Comparison of ENCODE assay signal across 8 cellular contexts in genomic region chrX:65871671-65872311, GRCh38.
DNase-seq lines count a peak whose midpoint lies in the region; ATAC-seq lines count a peak whose summit lies in the region.

No MANE protein-coding gene starts in this region.

- no peak overlapping the region for H3K4me3 ChIP-seq in SJCRH30

- H3K27ac Mint-ChIP-seq in activated CD4-positive, alpha-beta memory T cell treated with anti-CD3 and anti-CD28 coated beads for 36 hours: no peak overlapping the region
- no peak overlapping the region for H3K27ac Mint-ChIP-seq in activated CD4-positive, alpha-beta memory T cell treated with anti-CD3 and anti-CD28 coated beads, Interleukin-2, amount 10 ng/mL, durations not matched to agents 7 days and 5 days
- H3K27ac Mint-ChIP-seq in stimulated activated naive B cell treated with anti-CD40 and anti-IgM and Interleukin-4, amounts not matched to agents 10 μg/mL and 1 μg/mL and 100 μg/mL, for 72 hours: no peak overlapping the region

- H3K4me1 Mint-ChIP-seq in activated CD4-positive, alpha-beta memory T cell treated with anti-CD3 and anti-CD28 coated beads for 36 hours (ENCODE audit: low read depth): peaks cover 4% of the 10 kb centered on the region
- peaks cover 33% of the 10 kb centered on the region for H3K4me1 Mint-ChIP-seq in activated CD4-positive, alpha-beta memory T cell treated with anti-CD3 and anti-CD28 coated beads, Interleukin-2, amount 10 ng/mL, durations not matched to agents 7 days and 5 days
- peaks cover 13 to 27% of the 10 kb centered on the region in 2 donors for H3K4me1 Mint-ChIP-seq in stimulated activated naive B cell treated with anti-CD40 and anti-IgM and Interleukin-4, amounts not matched to agents 10 μg/mL and 1 μg/mL and 100 μg/mL, for 72 hours

- intact Hi-C loops in activated CD4-positive, alpha-beta memory T cell treated with anti-CD3 and anti-CD28 coated beads for 36 hours (cut with micrococcal nuclease): no loop called here

- H3K9me3 ChIP-seq in SJCRH30 (replicated peaks): no peaks in the 10 kb centered on the region

- DNase-seq in activated CD4-positive, alpha-beta memory T cell treated with anti-CD3 and anti-CD28 coated beads for 36 hours: peak; percentile 14
- no peak for DNase-seq in activated CD4-positive, alpha-beta memory T cell treated with anti-CD3 and anti-CD28 coated beads, Interleukin-2, amount 10 ng/mL, durations not matched to agents 7 days and 5 days
- peak; percentile 41 to 59 for DNase-seq in SJCRH30
- DNase-seq in stimulated activated naive B cell treated with anti-CD40 and anti-IgM and Interleukin-4, amounts not matched to agents 10 μg/mL and 1 μg/mL and 100 μg/mL, for 72 hours: peak; percentile 16
- DNase-seq in stimulated activated CD4-positive, alpha-beta T cell treated with anti-CD3 and anti-CD28 coated beads, Interleukin-1b, Interleukin-23, amount 100 ng/mL, for 48 hours: no peak
- DNase-seq in stimulated activated CD4-positive, alpha-beta T cell treated with anti-CD3 and anti-CD28 coated beads, Interleukin-4, amount 100 ng/mL, for 4 hours: no peak
- no peak for DNase-seq in activated gamma-delta T cell (lab: John Stamatoyannopoulos, UW)

- H3K36me3 ChIP-seq in SJCRH30: no peaks in the 10 kb centered on the region

- no peaks in the 10 kb centered on the region for H3K36me3 Mint-ChIP-seq in activated CD4-positive, alpha-beta memory T cell treated with anti-CD3 and anti-CD28 coated beads for 36 hours
- no peaks in the 10 kb centered on the region for H3K36me3 Mint-ChIP-seq in activated CD4-positive, alpha-beta memory T cell treated with anti-CD3 and anti-CD28 coated beads, Interleukin-2, amount 10 ng/mL, durations not matched to agents 7 days and 5 days (ENCODE audit: low read depth)
- H3K36me3 Mint-ChIP-seq in stimulated activated naive B cell treated with anti-CD40 and anti-IgM and Interleukin-4, amounts not matched to agents 10 μg/mL and 1 μg/mL and 100 μg/mL, for 72 hours: no peaks in the 10 kb centered on the region

- H3K4me1 ChIP-seq in SJCRH30: no peaks in the 10 kb centered on the region

- H3K4me3 Mint-ChIP-seq in activated CD4-positive, alpha-beta memory T cell treated with anti-CD3 and anti-CD28 coated beads for 36 hours: no peak overlapping the region
- no peak overlapping the region for H3K4me3 Mint-ChIP-seq in activated CD4-positive, alpha-beta memory T cell treated with anti-CD3 and anti-CD28 coated beads, Interleukin-2, amount 10 ng/mL, durations not matched to agents 7 days and 5 days
- no peak overlapping the region for H3K4me3 Mint-ChIP-seq in stimulated activated naive B cell treated with anti-CD40 and anti-IgM and Interleukin-4, amounts not matched to agents 10 μg/mL and 1 μg/mL and 100 μg/mL, for 72 hours

- H3K9me3 Mint-ChIP-seq in activated CD4-positive, alpha-beta memory T cell treated with anti-CD3 and anti-CD28 coated beads for 36 hours: peaks cover 2% of the 10 kb centered on the region
- H3K9me3 Mint-ChIP-seq in activated CD4-positive, alpha-beta memory T cell treated with anti-CD3 and anti-CD28 coated beads, Interleukin-2, amount 10 ng/mL, durations not matched to agents 7 days and 5 days: no peaks in the 10 kb centered on the region
- H3K9me3 Mint-ChIP-seq in stimulated activated naive B cell treated with anti-CD40 and anti-IgM and Interleukin-4, amounts not matched to agents 10 μg/mL and 1 μg/mL and 100 μg/mL, for 72 hours: peaks cover 0 to 2% of the 10 kb centered on the region in 2 donors

- H3K27me3 Mint-ChIP-seq in activated CD4-positive, alpha-beta memory T cell treated with anti-CD3 and anti-CD28 coated beads for 36 hours: no peaks in the 10 kb centered on the region
- no peaks in the 10 kb centered on the region for H3K27me3 Mint-ChIP-seq in activated CD4-positive, alpha-beta memory T cell treated with anti-CD3 and anti-CD28 coated beads, Interleukin-2, amount 10 ng/mL, durations not matched to agents 7 days and 5 days
- H3K27me3 Mint-ChIP-seq in stimulated activated naive B cell treated with anti-CD40 and anti-IgM and Interleukin-4, amounts not matched to agents 10 μg/mL and 1 μg/mL and 100 μg/mL, for 72 hours: peaks cover 0 to 22% of the 10 kb centered on the region in 2 donors

- CTCF ChIA-PET in activated CD4-positive, alpha-beta memory T cell treated with anti-CD3 and anti-CD28 coated beads for 36 hours (lab: Charles Lee): interaction anchor here (0.8 kb wide), 1 partner anchor 21 kb away, joined by 3 read pairs; no protein-coding TSS in a partner anchor
- CTCF ChIA-PET in activated CD4-positive, alpha-beta memory T cell treated with anti-CD3 and anti-CD28 coated beads, Interleukin-2, amount 10 ng/mL, durations not matched to agents 7 days and 5 days (lab: Charles Lee): interaction anchor here (0.9 kb wide), 1 partner anchor 21 kb away, joined by 3 read pairs; no protein-coding TSS in a partner anchor

- peak; percentile 77 for ATAC-seq in HG03139 (IDR thresholded peaks at IDR 0.05; ENCODE audit: unreplicated experiment)
- peak; percentile 83 to 88 for ATAC-seq in stimulated activated naive B cell treated with anti-CD40 and anti-IgM and Interleukin-4, amounts not matched to agents 10 μg/mL and 1 μg/mL and 100 μg/mL, for 72 hours (replicated peaks)

- H3K27ac ChIP-seq in SJCRH30: no peak overlapping the region

- H3K27me3 ChIP-seq in SJCRH30: no peaks in the 10 kb centered on the region

- POLR2A ChIA-PET in activated CD4-positive, alpha-beta memory T cell treated with anti-CD3 and anti-CD28 coated beads for 36 hours (lab: Charles Lee): no interaction called here
- POLR2A ChIA-PET in activated CD4-positive, alpha-beta memory T cell treated with anti-CD3 and anti-CD28 coated beads, Interleukin-2, amount 10 ng/mL, durations not matched to agents 7 days and 5 days (lab: Charles Lee): no interaction called here

Comparison
In these comparisons a context has a peak if more than half of its experiments do, and no peak if none do; other contexts are left out.
1. DNase-seq: peak in activated CD4-positive, alpha-beta memory T cell treated with anti-CD3 and anti-CD28 coated beads for 36 hours (single experiment), SJCRH30 (2 of 2) and stimulated activated naive B cell treated with anti-CD40 and anti-IgM and Interleukin-4, amounts not matched to agents 10 μg/mL and 1 μg/mL and 100 μg/mL, for 72 hours (single experiment); none in activated CD4-positive, alpha-beta memory T cell treated with anti-CD3 and anti-CD28 coated beads, Interleukin-2, amount 10 ng/mL, durations not matched to agents 7 days and 5 days (single experiment), stimulated activated CD4-positive, alpha-beta T cell treated with anti-CD3 and anti-CD28 coated beads, Interleukin-1b, Interleukin-23, amount 100 ng/mL, for 48 hours (single experiment), stimulated activated CD4-positive, alpha-beta T cell treated with anti-CD3 and anti-CD28 coated beads, Interleukin-4, amount 100 ng/mL, for 4 hours (0 of 2) and activated gamma-delta T cell (single experiment).